7 cellular contexts compared by ENCODE assay signal in genomic region chr3:129892857-129893615, GRCh38. TPM values are rescaled to one million over a fixed set of nuclear protein-coding genes. Genes with fewer than 3 reads are reported as not detected.
DNase-seq lines count a peak whose midpoint lies in the region; ATAC-seq, FAIRE-seq and TF ChIP-seq lines count a peak whose summit lies in the region.

No MANE protein-coding gene starts in this region.

- TF ChIP-seq POLR2A in GM12891 (IDR thresholded peaks at IDR 0.05; ENCODE audit: low read depth, low read length) = peak; percentile 53; the same call in 1 of the 2 replicates

- peak overlapping the region; percentile 88 for H3K4me3 Mint-ChIP-seq in central memory CD8-positive, alpha-beta T cell

- no peaks in the 10 kb centered on the region for H3K27me3 Mint-ChIP-seq in central memory CD8-positive, alpha-beta T cell

- peak overlapping the region; percentile 91 for H3K27ac Mint-ChIP-seq in central memory CD8-positive, alpha-beta T cell (ENCODE audit: low read depth)

- peaks cover 8% of the 10 kb centered on the region for H3K36me3 Mint-ChIP-seq in central memory CD8-positive, alpha-beta T cell (ENCODE audit: insufficient read depth)

- peaks cover 47% of the 10 kb centered on the region for H3K4me1 Mint-ChIP-seq in central memory CD8-positive, alpha-beta T cell

- peak; percentile 35 for FAIRE-seq in GM12891 (lab: Jason Lieb, UNC)

- H3K9me3 Mint-ChIP-seq in central memory CD8-positive, alpha-beta T cell = no peaks in the 10 kb centered on the region

- peak; percentile 69 for ATAC-seq in GM21717 (IDR thresholded peaks at IDR 0.05; ENCODE audit: unreplicated experiment)
- peak; percentile 74 for ATAC-seq in central memory CD8-positive, alpha-beta T cell (replicated peaks; ENCODE audit: extremely low read depth, poor library complexity, severe bottlenecking)
- peak; percentile 80 for ATAC-seq in left lobe of liver

- no peak; the same call in 1 of the 2 replicates for TF ChIP-seq CTCF in VCaP (conservative IDR thresholded peaks at IDR 0.05)

- DNase-seq in GM12891 (ENCODE audit: insufficient read length, low spot score) (peak; percentile 68), KBM-7 (peak; percentile 55), left lobe of liver (ENCODE audit: low spot score) (peak; percentile 76)
- peak; percentile 56 to 65 for DNase-seq in central memory CD8-positive, alpha-beta T cell (ENCODE audit: low spot score in 2 of 2)
- DNase-seq in stimulated activated CD4-positive, alpha-beta T cell treated with anti-CD3 and anti-CD28 coated beads, Interleukin-4, amount 100 ng/mL, for 4 hours = peak; percentile 64 to 66

- in situ Hi-C loops in KBM-7 (cut with MboI; ENCODE audit: low pct_unique_long_range_greater_than_20kb, low sequenced_read_pairs) = no loop called here

- peak overlapping the region; percentile 96 for H3K27ac ChIP-seq in VCaP

TF ChIP-seq in GM12891, 5 proteins besides CTCF, POLR2A, EP300 and RAD21:
- no peak for TF ChIP-seq SPI1 (IDR thresholded peaks at IDR 0.05; ENCODE audit: low read depth, low read length)
- TF ChIP-seq POLR2AphosphoS5 (IDR thresholded peaks at IDR 0.05; ENCODE audit: low read depth, low read length) = peak; percentile 68

RNA-seq across cellular contexts. Expression of gene TMCC1, which starts 0.5 kb away (rescaled TPM):
- 7.7 TPM for polyA plus RNA-seq in GM12891 (2012; ENCODE audit: low read depth, missing spikeins)
- total RNA-seq in left lobe of liver = 33.9 TPM

Comparison
In these comparisons a context has a peak if more than half of its experiments do, and no peak if none do; other contexts are left out.
1. Peak in every context shown above with its lines: DNase-seq, ATAC-seq and H3K27ac ChIP-seq.